Comparison of ENCODE assay signal across 30 cellular contexts in genomic region chr12:115670869-115671268, GRCh38.
"Had no signal": no experiment of that assay in that cellular context is flagged by ENCODE, and none has a peak within 500 bp of the region (broad histone marks: within the 10 kb centered on the region; RNA-seq: fewer than 3 reads in every experiment).

No MANE protein-coding gene starts in this region.

- H3K4me1 ChIP-seq: esophagus squamous epithelium, gastroesophageal sphincter, heart right ventricle had no signal

- H3K79me2 ChIP-seq: hepatocyte had no signal

- H3K4me2 ChIP-seq: hepatocyte had no signal

- FAIRE-seq: astrocyte, bronchial epithelial cell, endometrium, endothelial cell of umbilical vein had no signal

- ATAC-seq: activated CD4-positive, alpha-beta T cell treated with anti-CD3 and anti-CD28 coated beads for 36 hours; activated CD8-positive, alpha-beta memory T cell treated with anti-CD3 and anti-CD28 coated beads, Interleukin-2, amount 10 ng/mL, durations not matched to agents 7 days and 5 days; activated CD8-positive, alpha-beta T cell treated with anti-CD3 and anti-CD28 coated beads, Interleukin-2, amount 10 ng/mL, durations not matched to agents 7 days and 5 days; activated naive CD4-positive, alpha-beta T cell treated with anti-CD3 and anti-CD28 coated beads, Interleukin-2, amount 50 U/mL, for 72 hours; gastroesophageal sphincter; heart right ventricle had no signal

- H3K27ac ChIP-seq: brain microvascular endothelial cell, coronary artery, dorsolateral prefrontal cortex, epithelial cell of prostate, esophagus squamous epithelium, gastroesophageal sphincter, heart right ventricle, hepatocyte had no signal

- H3K4me3 ChIP-seq: coronary artery, dorsolateral prefrontal cortex, esophagus squamous epithelium, gastroesophageal sphincter, heart right ventricle, hepatocyte had no signal

- H2AFZ ChIP-seq: hepatocyte had no signal

- H3K36me3 ChIP-seq: brain microvascular endothelial cell, esophagus squamous epithelium, gastroesophageal sphincter, heart right ventricle had no signal

- DNase-seq: activated CD4-positive, alpha-beta memory T cell treated with anti-CD3 and anti-CD28 coated beads for 36 hours; activated CD4-positive, alpha-beta T cell treated with anti-CD3 and anti-CD28 coated beads for 36 hours; activated CD4-positive, alpha-beta T cell treated with anti-CD3 and anti-CD28 coated beads, Interleukin-2, amount 10 ng/mL, durations not matched to agents 24 days and 14 days; activated CD4-positive, CD25-positive, alpha-beta regulatory T cell; activated CD4-positive, CD25-positive, alpha-beta regulatory T cell treated with anti-CD3 and anti-CD28 coated beads, Interleukin-2, amount 50 U/mL, for 72 hours; activated CD8-positive, alpha-beta memory T cell treated with anti-CD3 and anti-CD28 coated beads, Interleukin-2, amount 10 ng/mL, durations not matched to agents 7 days and 5 days; activated CD8-positive, alpha-beta memory T cell treated with anti-CD3 and anti-CD28 coated beads, Interleukin-2, amount 50 U/mL, for 4 hours; activated CD8-positive, alpha-beta T cell treated with anti-CD3 and anti-CD28 coated beads, Interleukin-2, amount 10 ng/mL, durations not matched to agents 7 days and 5 days; activated effector memory CD4-positive, alpha-beta T cell treated with anti-CD3 and anti-CD28 coated beads, Interleukin-2, amount 50 U/mL, for 16 hours; activated naive CD4-positive, alpha-beta T cell treated with anti-CD3 and anti-CD28 coated beads, Interleukin-2, amount 10 ng/mL, durations not matched to agents 7 days and 5 days; activated naive CD8-positive, alpha-beta T cell treated with anti-CD3 and anti-CD28 coated beads, Interleukin-2, amount 10 ng/mL, durations not matched to agents 7 days and 5 days; activated T-cell treated with anti-CD3 and anti-CD28 coated beads, Interleukin-2, amount 50 U/mL, for 1 hour; activated T-cell treated with anti-CD3 and anti-CD28 coated beads, Interleukin-2, amount 50 U/mL, for 48 hours; anterior cingulate cortex; brain microvascular endothelial cell; dorsolateral prefrontal cortex; effector CD4-positive, alpha-beta T cell; esophagus squamous epithelium; foreskin melanocyte; heart right ventricle; T-helper 2 cell had no signal

- H3K27me3 ChIP-seq: brain microvascular endothelial cell, esophagus squamous epithelium, hepatocyte had no signal

- H3K9me3 ChIP-seq: esophagus squamous epithelium had no signal
